Comparison of ENCODE assay signal across 18 cellular contexts in genomic region chr4:67531349-67531748, GRCh38. TPM values are rescaled to one million over a fixed set of nuclear protein-coding genes. Genes with fewer than 3 reads are reported as not detected.
DNase-seq lines count a peak whose midpoint lies in the region; ATAC-seq, FAIRE-seq and TF ChIP-seq lines count a peak whose summit lies in the region.
"Had no signal": no experiment of that assay in that cellular context is flagged by ENCODE, and none has a peak within 500 bp of the region (broad histone marks: within the 10 kb centered on the region; RNA-seq: fewer than 3 reads in every experiment).

No MANE protein-coding gene starts in this region.

- H3K27me3 ChIP-seq in K562 (ENCODE audit: control insufficient read depth in 2 of 2, insufficient read depth in 2 of 2, low read length in 2 of 2): no peaks in the 10 kb centered on the region

- no peak overlapping the region for H3K4me2 ChIP-seq in K562 (ENCODE audit: insufficient read depth, low read length)

- no peak overlapping the region for H3K4me3 ChIP-seq in K562
- H3K4me3 ChIP-seq: SK-N-MC had no signal

- no peak for TF ChIP-seq EP300 in K562 (IDR thresholded peaks at IDR 0.05; ENCODE audit: low read length)

- H3K9me1 ChIP-seq in K562 (ENCODE audit: control insufficient read depth, insufficient read depth, low read length): no peaks in the 10 kb centered on the region

- peak; percentile 7 for DNase-seq in NCI-H146 (lab: John Stamatoyannopoulos, UW)
- no peak for DNase-seq in NCI-H146 treated with DMSO at 0.1 percent for 48 hours (lab: John Stamatoyannopoulos, UW; ENCODE audit: unreplicated experiment)
- DNase-seq in DMS53 treated with DMSO at 0.1 percent for 48 hours (lab: John Stamatoyannopoulos, UW; ENCODE audit: unreplicated experiment): peak; percentile 60
- DNase-seq in NCI-H2171 treated with DMSO at 0.1 percent for 48 hours (lab: John Stamatoyannopoulos, UW): peak; percentile 88
- no peak for DNase-seq in K562 (ENCODE audit: extremely low read depth in 1 of 4, low spot score in 3 of 4)
- no peak for DNase-seq in nucleus accumbens (lab: John Stamatoyannopoulos, UW)
- no peak for DNase-seq in NCI-H82 treated with DMSO at 0.1 percent for 48 hours (lab: John Stamatoyannopoulos, UW; ENCODE audit: unreplicated experiment)
- DNase-seq in GM19239 (ENCODE audit: insufficient read length, low spot score): no peak
- DNase-seq: CD8-positive, alpha-beta T cell; NCI-H1105 treated with DMSO at 0.1 percent for 48 hours; NCI-H2029; NCI-H2227 treated with DMSO at 0.1 percent for 48 hours; NCI-H774; T-cell had no signal

- in situ Hi-C loops in K562 (cut with MboI): no loop called here

- no TSS peak for BruUV-seq in K562 (replicated peaks; lab: Mats Ljungman, UMichigan)

- TF ChIP-seq POLR2A in K562 (conservative IDR thresholded peaks at IDR 0.05): no peak

- WGBS in K562 (ENCODE audit: insufficient coverage, low coverage, missing lambda C conversion rate): 90% methylated on average over 3 of the region's 3 CpGs

- H3K9me3 ChIP-seq in K562 (replicated peaks; ENCODE audit: control insufficient read depth, insufficient read depth, low read depth, low read length): peaks cover 11% of the 10 kb centered on the region

- H3K36me3 ChIP-seq in K562 (ENCODE audit: control insufficient read depth, insufficient read depth, low read length): peaks cover 81% of the 10 kb centered on the region

- FAIRE-seq in K562 (lab: Jason Lieb, UNC): no peak
- no peak for FAIRE-seq in GM19239 (lab: Jason Lieb, UNC)
- FAIRE-seq: H54 had no signal

- peaks cover 46% of the 10 kb centered on the region for H3K79me2 ChIP-seq in K562 (ENCODE audit: control insufficient read depth, insufficient read depth, low read length)

- peak overlapping the region; percentile 20; the same call in 1 of the 3 replicates for H3K27ac ChIP-seq in K562 (ENCODE audit: extremely low read depth, low read depth, low read length)
- H3K27ac ChIP-seq: 22Rv1, SK-N-MC had no signal

- no peak for TF ChIP-seq CTCF in K562 (IDR thresholded peaks at IDR 0.05 in 2 of 3, conservative IDR thresholded peaks at IDR 0.05 in 1 of 3; ENCODE audit: insufficient read depth in 2 of 3, low read depth in 1 of 3, low read length in 3 of 3)

- no peak overlapping the region for H2AFZ ChIP-seq in K562 (ENCODE audit: low read depth, low read length)

- no peaks in the 10 kb centered on the region for H4K20me1 ChIP-seq in K562 (replicated peaks; ENCODE audit: control insufficient read depth, insufficient read depth, low read length)

- intact Hi-C loops in K562 (cut with micrococcal nuclease): no loop called here

- peaks cover 0 to 4% of the 10 kb centered on the region in 2 experiments; a peak in 1 of 5 replicates for H3K4me1 ChIP-seq in K562 (replicated peaks in 1 of 2; ENCODE audit: control insufficient read depth in 2 of 2, insufficient read depth in 2 of 2, low read length in 2 of 2)

- no peak overlapping the region for H3K9ac ChIP-seq in K562 (ENCODE audit: insufficient read depth in 1 of 2, low read depth in 2 of 2, low read length in 2 of 2)

- CTCF ChIA-PET in K562 (lab: Yijun Ruan, JAX; ENCODE audit: low intra/inter-chr PET ratio): no interaction called here

- POLR2A ChIA-PET in K562 (lab: Yijun Ruan, JAX): interaction anchor here (1.0 kb wide), 1 partner anchor 12 kb away, joined by 5 read pairs; no protein-coding TSS in a partner anchor

- no peak for TF ChIP-seq RAD21 in K562 (CRISPR knock-in tag; conservative IDR thresholded peaks at IDR 0.05 in 1 of 2, IDR thresholded peaks at IDR 0.05 in 1 of 2)

- ATAC-seq in K562: no peak
- ATAC-seq: CD8-positive, alpha-beta T cell; T-cell had no signal

TF ChIP-seq in K562, 482 proteins besides CTCF, POLR2A, EP300 and RAD21:
- TF ChIP-seq MEF2A (IDR thresholded peaks at IDR 0.05; ENCODE audit: control insufficient read depth, low read depth, low read length) (no peak), ZNF444 (CRISPR knock-in tag; IDR thresholded peaks at IDR 0.05) (no peak), EGR1 (conservative IDR thresholded peaks at IDR 0.05) (no peak), NR2F6 (CRISPR knock-in tag; IDR thresholded peaks at IDR 0.05) (no peak)

RNA-seq across cellular contexts. Expression of gene CENPC, which starts 14.0 kb away (rescaled TPM):
- total RNA-seq in K562 (2011; cell fraction: chromatin; rRNA removed; ENCODE audit: low replicate concordance): 47.0 and 259 TPM in 2 replicates
- total RNA-seq in K562 (2011; cell fraction: nucleolus; rRNA removed): 24.8 and 32.0 TPM in 2 replicates
- 83.2 and 129 TPM in 2 replicates for total RNA-seq in K562 (2011; cell fraction: nucleoplasm; rRNA removed)
- total RNA-seq in K562 (2014; rRNA removed) (21.5 and 31.4 TPM in 2 replicates), K562 (2014; rRNA removed; fragmentation: Illumina TruSeq; extraction: Trizol) (47.7 and 61.7 TPM in 2 replicates), K562 (2015; rRNA removed; fragmentation: Illumina TruSeq; extraction: Trizol) (42.2 and 48.5 TPM in 2 replicates), K562 (2021) (27.9 and 30.5 TPM in 2 replicates)
- polyA plus RNA-seq in K562 (2011; rRNA removed) (32.5 and 38.6 TPM in 2 replicates), K562 (2014; fragmentation: Illumina TruSeq; extraction: Trizol) (28.0 and 30.8 TPM in 2 replicates), K562 (2014; fragmentation: Nextera tagmentation; extraction: Ambion mirVana) (10 to 100 TPM; 18.1 TPM), K562 (2014; rRNA removed) (19.3 and 28.7 TPM in 2 replicates)
- 3.2 and 7.4 TPM in 2 replicates for polyA plus RNA-seq in K562 (2011; cell fraction: cytosol; rRNA removed)
- 32.1 and 44.8 TPM in 2 replicates for polyA plus RNA-seq in K562 (2011; cell fraction: nucleus; rRNA removed)
- polyA plus RNA-seq in K562 (2012): 12.1 and 15.3 TPM in 2 replicates
- polyA minus RNA-seq in K562 (2011; rRNA and poly(A)+ RNA removed): 61.4 and 85.3 TPM in 2 replicates
- polyA minus RNA-seq in K562 (2011; cell fraction: cytosol; rRNA and poly(A)+ RNA removed): 15.2 and 18.5 TPM in 2 replicates
- polyA minus RNA-seq in K562 (2011; cell fraction: nucleus; rRNA and poly(A)+ RNA removed): 87.5 and 162 TPM in 2 replicates

RNA-seq across cellular contexts. Expression of gene STAP1, which starts 27.2 kb away (rescaled TPM):
- not detected in 2 replicates for total RNA-seq in K562 (2011; cell fraction: chromatin; rRNA removed; ENCODE audit: low replicate concordance)
- not detected in 2 replicates for total RNA-seq in K562 (2011; cell fraction: nucleolus; rRNA removed)
- not detected in 2 replicates for total RNA-seq in K562 (2011; cell fraction: nucleoplasm; rRNA removed)
- total RNA-seq in K562 (2014; rRNA removed) (0.50 and 1.2 TPM in 2 replicates), K562 (2014; rRNA removed; fragmentation: Illumina TruSeq; extraction: Trizol) (1.6 and 1.8 TPM in 2 replicates), K562 (2015; rRNA removed; fragmentation: Illumina TruSeq; extraction: Trizol) (5.2 and 5.6 TPM in 2 replicates), K562 (2021) (1.2 and 1.3 TPM in 2 replicates)
- polyA plus RNA-seq in K562 (2011; rRNA removed) (0.50 and 0.53 TPM in 2 replicates), K562 (2014; fragmentation: Illumina TruSeq; extraction: Trizol) (1.4 and 1.6 TPM in 2 replicates), K562 (2014; fragmentation: Nextera tagmentation; extraction: Ambion mirVana) (1 to 10 TPM; 1.9 to 2.0 TPM), K562 (2014; rRNA removed) (1.3 and 1.8 TPM in 2 replicates)
- 0.07 and 0.16 TPM in 2 replicates for polyA plus RNA-seq in K562 (2011; cell fraction: cytosol; rRNA removed)
- 0.21 TPM in 1 of 2 replicates, not detected in the other for polyA plus RNA-seq in K562 (2011; cell fraction: nucleus; rRNA removed)
- 2.8 and 4.9 TPM in 2 replicates for polyA plus RNA-seq in K562 (2012)
- polyA minus RNA-seq in K562 (2011; rRNA and poly(A)+ RNA removed): 0.25 and 0.72 TPM in 2 replicates
- polyA minus RNA-seq in K562 (2011; cell fraction: cytosol; rRNA and poly(A)+ RNA removed): not detected in 2 replicates
- polyA minus RNA-seq in K562 (2011; cell fraction: nucleus; rRNA and poly(A)+ RNA removed): not detected in 2 replicates
- polyA plus RNA-seq: AG04450 had no signal

Comparison
In these comparisons a context has a peak if more than half of its experiments do, and no peak if none do; other contexts are left out.
1. DNase-seq: peak in NCI-H146 (single experiment), DMS53 treated with DMSO at 0.1 percent for 48 hours (single experiment) and NCI-H2171 treated with DMSO at 0.1 percent for 48 hours (single experiment); none in NCI-H146 treated with DMSO at 0.1 percent for 48 hours (single experiment), K562 (0 of 4), nucleus accumbens (0 of 56), NCI-H82 treated with DMSO at 0.1 percent for 48 hours (single experiment) and GM19239 (single experiment).